In genomic region chr1:156766288-156767100, GRCh38 we compare ENCODE assay signal across 9 cellular contexts. TPM values are rescaled to one million over a fixed set of nuclear protein-coding genes. Genes with fewer than 3 reads are reported as not detected.
DNase-seq lines count a peak whose midpoint lies in the region; ATAC-seq, FAIRE-seq and TF ChIP-seq lines count a peak whose summit lies in the region.
"Had no signal": no experiment of that assay in that cellular context is flagged by ENCODE, and none has a peak within 500 bp of the region (broad histone marks: within the 10 kb centered on the region; RNA-seq: fewer than 3 reads in every experiment).

No MANE protein-coding gene starts in this region.

- no peaks in the 10 kb centered on the region for H3K27me3 Mint-ChIP-seq in Caco-2 (ENCODE audit: insufficient read depth, unreplicated experiment)

- peaks cover 8% of the 10 kb centered on the region; the same call in 1 of the 2 replicates for H3K4me1 ChIP-seq in Caco-2
- H3K4me1 ChIP-seq in KMS-11 (ENCODE audit: low read depth, poor library complexity, severe bottlenecking) = peaks cover 41% of the 10 kb centered on the region
- H3K4me1 ChIP-seq in mucosa of rectum (ENCODE audit: control insufficient read depth in 2 of 2, insufficient read depth in 2 of 2, low read length in 2 of 2) = peaks cover 18 to 23% of the 10 kb centered on the region in 2 donors

- CTCF ChIA-PET in Caco-2 (lab: Charles Lee) = interaction anchor here (0.7 to 1.4 kb wide), 6 partner anchors 23 to 77 kb away, joined by 3 to 13 read pairs (median 6); partner anchors contain the start of genes ISG20L2, METTL25B and MRPL24
- CTCF ChIA-PET in GM10248 (lab: Yijun Ruan, JAX) = interaction anchor here (0.9 to 9.6 kb wide), 9 partner anchors 10 to 60 kb away, joined by 3 to 94 read pairs (median 3); partner anchors contain the start of genes ISG20L2 and METTL25B

- H3K27ac Mint-ChIP-seq in Caco-2 (ENCODE audit: unreplicated experiment) = no peak overlapping the region
- H3K27ac Mint-ChIP-seq: T-helper 1 cell treated with Interleukin-12 subunit alpha and Interleukin-12 subunit beta and Interleukin-4 antibody, amounts not matched to agents 30 μg/mL and 1 μg/mL, for 36 hours had no signal

- TSS peak; percentile 77 for BruUV-seq in Caco-2 (replicated peaks; lab: Mats Ljungman, UMichigan)

- H3K4me3 ChIP-seq in Caco-2 (ENCODE audit: low read depth, low read length) (peak overlapping the region; percentile 45), KMS-11 (IDR thresholded peaks at IDR 0.05; ENCODE audit: insufficient read depth, low read depth, low read length) (peak overlapping the region; percentile 96), choroid plexus epithelial cell (ENCODE audit: low read depth, low read length) (peak overlapping the region; percentile 96), mucosa of rectum (ENCODE audit: low read length in 2 of 2) (peak overlapping the region; percentile 83 to 87)

- H3K4me1 Mint-ChIP-seq in Caco-2 (ENCODE audit: low read depth, unreplicated experiment) = peaks cover 34% of the 10 kb centered on the region

- H3K36me3 Mint-ChIP-seq in Caco-2 (ENCODE audit: insufficient read depth, unreplicated experiment) = peaks cover 26% of the 10 kb centered on the region

- DNase-seq in Caco-2 (peak in 1 of 2 experiments; percentile 15), choroid plexus epithelial cell (ENCODE audit: low read depth) (peak; percentile 34), ureter (ENCODE audit: low spot score) (no peak), RCC 7860 (ENCODE audit: low spot score) (no peak), GM10248 (ENCODE audit: extremely low spot score) (no peak)

- H3K36me3 ChIP-seq in Caco-2 (ENCODE audit: control insufficient read depth, insufficient read depth, low read length) = peaks cover 4% of the 10 kb centered on the region
- H3K36me3 ChIP-seq in KMS-11 (ENCODE audit: insufficient read depth) = no peaks in the 10 kb centered on the region; the same call in 1 of the 2 replicates
- peaks cover 5 to 15% of the 10 kb centered on the region in 2 donors for H3K36me3 ChIP-seq in mucosa of rectum (ENCODE audit: control insufficient read depth in 2 of 2, insufficient read depth in 2 of 2, low read length in 2 of 2)

- TF ChIP-seq CTCF in Caco-2 (IDR thresholded peaks at IDR 0.05; ENCODE audit: insufficient read depth in 1 of 2, low read depth in 1 of 2, low read length in 1 of 2, severe bottlenecking in 1 of 2, unreplicated experiment in 1 of 2) (no peak), KMS-11 (conservative IDR thresholded peaks at IDR 0.05; ENCODE audit: low read depth, low read length) (no peak), choroid plexus epithelial cell (conservative IDR thresholded peaks at IDR 0.05; ENCODE audit: low read depth, low read length) (no peak), GM10248 (IDR thresholded peaks at IDR 0.05; ENCODE audit: control extremely low read depth, extremely low read depth, low read depth, missing control alignments) (no peak)

- peak overlapping the region; percentile 81 for H3K4me2 ChIP-seq in KMS-11

- H3K9ac ChIP-seq in KMS-11 = peak overlapping the region; percentile 94; the same call in 1 of the 2 replicates
- H3K9ac ChIP-seq in mucosa of rectum (ENCODE audit: low read depth in 1 of 2, low read length in 2 of 2) = peak overlapping the region; percentile 73 to 86

- H3K79me2 ChIP-seq in KMS-11 (ENCODE audit: insufficient read depth, low read depth) = peaks cover 41% of the 10 kb centered on the region

- peak; percentile 16 for ATAC-seq in GM21360 (IDR thresholded peaks at IDR 0.05; ENCODE audit: unreplicated experiment)

- H3K27ac ChIP-seq in KMS-11 (peak overlapping the region; percentile 1; the same call in 1 of the 2 replicates), mucosa of rectum (ENCODE audit: low read depth in 2 of 2, low read length in 2 of 2) (peak overlapping the region; percentile 79 to 89)

- H3K9me3 ChIP-seq in Caco-2 = no peaks in the 10 kb centered on the region
- no peaks in the 10 kb centered on the region for H3K9me3 ChIP-seq in mucosa of rectum (ENCODE audit: control insufficient read depth in 2 of 2, low read length in 2 of 2)

- no peaks in the 10 kb centered on the region for H3K9me3 Mint-ChIP-seq in Caco-2 (ENCODE audit: unreplicated experiment)
- H3K9me3 Mint-ChIP-seq: T-helper 1 cell treated with Interleukin-12 subunit alpha and Interleukin-12 subunit beta and Interleukin-4 antibody, amounts not matched to agents 30 μg/mL and 1 μg/mL, for 36 hours had no signal

- FAIRE-seq in RCC 7860 (lab: Jason Lieb, UNC) = no peak

- POLR2A ChIA-PET in Caco-2 (lab: Charles Lee) = interaction anchor here (0.5 to 2.6 kb wide), 9 partner anchors 8 to 82 kb away, joined by 3 to 28 read pairs (median 8); partner anchors contain the start of genes HDGF, ISG20L2, METTL25B and MRPL24
- POLR2A ChIA-PET in GM10248 (lab: Yijun Ruan, JAX) = interaction anchor here (0.6 to 1.5 kb wide), 6 partner anchors 14 to 493 kb away, joined by 3 to 15 read pairs (median 4); partner anchors contain the start of genes HDGF and MRPL24

- H4K20me1 ChIP-seq in KMS-11 (ENCODE audit: insufficient read depth) = no peaks in the 10 kb centered on the region

- intact Hi-C loops in Caco-2 (cut with micrococcal nuclease; ENCODE audit: unreplicated experiment) = loop anchor here (1.0 kb wide), 5 partner anchors 15 to 77 kb away; partner anchors contain the start of genes HDGF, ISG20L2, METTL25B and MRPL24

- H3K27me3 ChIP-seq in Caco-2 (replicated peaks; ENCODE audit: control insufficient read depth, insufficient read depth, low read length) (no peaks in the 10 kb centered on the region), KMS-11 (ENCODE audit: insufficient read depth, low read depth) (no peaks in the 10 kb centered on the region), mucosa of rectum (ENCODE audit: control insufficient read depth in 2 of 2, insufficient read depth in 2 of 2, low read length in 2 of 2) (no peaks in the 10 kb centered on the region)

- no peak overlapping the region for H3K4me3 Mint-ChIP-seq in Caco-2 (ENCODE audit: unreplicated experiment)
- H3K4me3 Mint-ChIP-seq: T-helper 1 cell treated with Interleukin-12 subunit alpha and Interleukin-12 subunit beta and Interleukin-4 antibody, amounts not matched to agents 30 μg/mL and 1 μg/mL, for 36 hours had no signal

- H2AFZ ChIP-seq in KMS-11 (ENCODE audit: low read depth) = peak overlapping the region; percentile 80

RNA-seq across cellular contexts. Expression of gene PRCC, which starts 0.8 kb away (rescaled TPM):
- 94.4 and 101 TPM in 2 replicates for total RNA-seq in Caco-2 (2022)
- 70.9 TPM for total RNA-seq in ureter

RNA-seq across cellular contexts. Expression of gene HDGF, which starts 15.0 kb away (rescaled TPM):
- total RNA-seq in Caco-2 (2022) = 414 and 431 TPM in 2 replicates
- 151 TPM for total RNA-seq in ureter

RNA-seq across cellular contexts. Expression of gene MRPL24, which starts 25.6 kb away (rescaled TPM):
- total RNA-seq in Caco-2 (2022) (52.6 and 54.2 TPM in 2 replicates), ureter (91.6 TPM)

RNA-seq across cellular contexts. Expression of gene ISG20L2, which starts 37.9 kb away (rescaled TPM):
- total RNA-seq in Caco-2 (2022) (42.3 and 44.1 TPM in 2 replicates), ureter (42.7 TPM)

RNA-seq across cellular contexts. Expression of gene METTL25B, which starts 38.2 kb away (rescaled TPM):
- total RNA-seq in Caco-2 (2022) (26.6 and 27.6 TPM in 2 replicates), ureter (49.5 TPM)

Comparison
In these comparisons a context has a peak if more than half of its experiments do, and no peak if none do; other contexts are left out.
1. H3K4me3 ChIP-seq: peak in every context shown above with its lines; median percentile 96 in KMS-11; 96 in choroid plexus epithelial cell; 85 in mucosa of rectum; 45 in Caco-2.